Comparison of ENCODE assay signal across 8 cellular contexts in the genomic region with DNA sequence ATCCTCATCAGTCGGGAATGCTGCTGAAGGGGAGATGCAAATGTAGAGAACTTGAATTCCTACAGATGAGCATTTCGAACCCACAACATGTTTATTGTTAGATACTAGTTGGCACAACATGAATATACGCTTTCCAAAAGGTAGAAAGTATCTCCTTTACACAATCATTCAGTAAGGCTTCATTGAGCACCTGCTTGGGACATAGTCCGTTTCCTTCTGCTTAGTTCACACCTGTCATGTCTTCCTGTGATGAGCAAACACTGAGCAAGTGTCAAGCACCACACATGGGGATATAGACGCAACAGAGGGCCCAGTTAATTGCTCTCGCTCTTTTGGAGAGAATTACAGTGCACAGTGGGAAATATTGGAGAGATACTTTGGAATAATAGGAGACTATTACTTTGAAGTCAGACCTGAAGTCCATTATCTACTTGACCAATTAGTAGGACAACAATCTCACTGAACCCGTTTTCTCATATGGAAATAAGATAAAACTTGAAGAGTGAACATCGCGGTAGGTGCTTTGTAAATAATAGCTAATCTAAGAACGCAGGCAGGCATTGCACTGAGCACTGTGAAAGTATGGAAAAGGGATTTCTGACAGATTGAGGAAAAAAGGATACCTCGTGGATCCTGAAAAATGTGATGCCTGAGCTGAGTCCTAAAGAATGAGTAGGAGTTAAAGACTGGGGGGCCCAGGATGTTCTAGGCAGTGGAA. TPM values are rescaled to one million over a fixed set of nuclear protein-coding genes. Genes with fewer than 3 reads are reported as not detected.
DNase-seq lines count a peak whose midpoint lies in the region; TF ChIP-seq lines count a peak whose summit lies in the region.

No MANE protein-coding gene starts in this region.

- TF ChIP-seq CTCF in BE2C (IDR thresholded peaks at IDR 0.05; ENCODE audit: low read depth, low read length) (no peak), mammary epithelial cell (conservative IDR thresholded peaks at IDR 0.05 in 1 of 2, IDR thresholded peaks at IDR 0.05 in 1 of 2; ENCODE audit: extremely low read depth in 1 of 2, insufficient read depth in 1 of 2, low read depth in 1 of 2, low read length in 2 of 2) (no peak), GM10248 (IDR thresholded peaks at IDR 0.05; ENCODE audit: control extremely low read depth, extremely low read depth, low read depth, missing control alignments) (no peak)

- POLR2A ChIA-PET in GM10248 (lab: Yijun Ruan, JAX): interaction anchor here (0.5 to 0.7 kb wide), 2 partner anchors 23 to 309 kb away, joined by 3 read pairs; no protein-coding TSS in a partner anchor

- no peaks in the 10 kb centered on the region for H4K20me1 ChIP-seq in mammary epithelial cell (ENCODE audit: insufficient read depth, low read length)

- 66% methylated on average over 11 of the region's 11 CpGs for WGBS in mammary epithelial cell (ENCODE audit: low coverage, missing lambda C conversion rate)

- H3K36me3 ChIP-seq in BE2C (peaks cover 9% of the 10 kb centered on the region), mammary epithelial cell (ENCODE audit: insufficient read depth, low read length) (no peaks in the 10 kb centered on the region), mucosa of stomach (ENCODE audit: control insufficient read depth, insufficient read depth, low read length) (no peaks in the 10 kb centered on the region)

- BruUV-seq in mammary epithelial cell (replicated peaks; lab: Mats Ljungman, UMichigan): no TSS peak

- peaks cover 67% of the 10 kb centered on the region for H3K79me2 ChIP-seq in mammary epithelial cell (ENCODE audit: insufficient read depth, low read length)

- H3K4me1 ChIP-seq in BE2C (no peaks in the 10 kb centered on the region; the same call in none of the 2 replicates), mammary epithelial cell (ENCODE audit: insufficient read depth, low read length) (peaks cover 16% of the 10 kb centered on the region), mucosa of stomach (ENCODE audit: control insufficient read depth, insufficient read depth, low read length) (peaks cover 12% of the 10 kb centered on the region)

- H3K4me2 ChIP-seq in mammary epithelial cell (ENCODE audit: insufficient read depth, low read depth, low read length): peak overlapping the region; percentile 84

- H3K9me3 ChIP-seq in BE2C (no peaks in the 10 kb centered on the region), mammary epithelial cell (replicated peaks; ENCODE audit: insufficient read depth, low read length) (no peaks in the 10 kb centered on the region), mucosa of stomach (ENCODE audit: control insufficient read depth, low read length) (no peaks in the 10 kb centered on the region)

- DNase-seq in BE2C: no peak
- DNase-seq in Jurkat, Clone E6-1 (ENCODE audit: low read depth, low spot score): no peak
- no peak for DNase-seq in mammary epithelial cell
- no peak for DNase-seq in GM10248 (ENCODE audit: extremely low spot score)
- DNase-seq in HPDE6-E6E7 (ENCODE audit: extremely low spot score): no peak
- DNase-seq in A172 (ENCODE audit: low spot score): no peak
- DNase-seq in Ammon's horn (ENCODE audit: low spot score): no peak

- peak overlapping the region; percentile 74 for H3K27ac ChIP-seq in mammary epithelial cell (ENCODE audit: insufficient read depth, low read depth, low read length)

- intact Hi-C loops in mammary epithelial cell (cut with micrococcal nuclease): loop anchor here (10.0 kb wide), 1 partner anchor 420 kb away; the partner anchor contains the start of gene MBOAT2

- dilution Hi-C loops in mammary epithelial cell (cut with HindIII; ENCODE audit: low sequenced_read_pairs): loop anchor here (5.0 kb wide), 1 partner anchor 48 kb away; the partner anchor contains the start of gene IAH1

- peak overlapping the region; percentile 95 for H2AFZ ChIP-seq in mammary epithelial cell (ENCODE audit: low read depth, low read length)

- peak overlapping the region; percentile 98 for H3K4me3 ChIP-seq in BE2C (ENCODE audit: low read depth, low read length)
- H3K4me3 ChIP-seq in Jurkat, Clone E6-1 (ENCODE audit: low read length): peak overlapping the region; percentile 97
- H3K4me3 ChIP-seq in mammary epithelial cell (replicated peaks in 1 of 3; ENCODE audit: insufficient read depth in 1 of 3, low read depth in 2 of 3, low read length in 3 of 3): peak overlapping the region; percentile 70 to 92 (median 90)
- H3K4me3 ChIP-seq in mucosa of stomach (ENCODE audit: low read length): peak overlapping the region; percentile 94

- CTCF ChIA-PET in mammary epithelial cell (lab: Charles Lee; ENCODE audit: low non-redundant PET) (no interaction called here), GM10248 (lab: Yijun Ruan, JAX) (interaction anchor here (1.5 kb wide), 1 partner anchor 10 kb away, joined by 4 read pairs; no protein-coding TSS in a partner anchor)

- H3K9ac ChIP-seq in mammary epithelial cell (ENCODE audit: insufficient read depth, low read length) (peak overlapping the region; percentile 90), mucosa of stomach (ENCODE audit: low read length) (peak overlapping the region; percentile 93)

- in situ Hi-C loops in mammary epithelial cell (cut with MboI; ENCODE audit: low sequenced_read_pairs in 2 of 2): no loop called here

- H3K27me3 ChIP-seq in BE2C: no peaks in the 10 kb centered on the region
- no peaks in the 10 kb centered on the region for H3K27me3 ChIP-seq in mammary epithelial cell (ENCODE audit: insufficient read depth, low read length)
- no peaks in the 10 kb centered on the region for H3K27me3 ChIP-seq in mucosa of stomach (ENCODE audit: control insufficient read depth, insufficient read depth, low read length)

RNA-seq across cellular contexts. Expression of gene CPSF3, which starts 1.2 kb away (rescaled TPM):
- 47.9 TPM for polyA plus RNA-seq in BE2C (2012; ENCODE audit: insufficient read depth, insufficient read length, low read depth)
- 124 TPM for polyA plus RNA-seq in Jurkat, Clone E6-1 (2012; ENCODE audit: insufficient read depth, insufficient read length)
- total RNA-seq in mammary epithelial cell: 10 to 100 TPM; 38.8 to 40.7 TPM
- polyA plus RNA-seq in mammary epithelial cell: 31.9 TPM
- polyA minus RNA-seq in mammary epithelial cell: 51.6 TPM
- total RNA-seq in A172 (2014; rRNA removed; shearing (Covaris generic)): 104 and 112 TPM in 2 replicates

RNA-seq across cellular contexts. Expression of gene ITGB1BP1, which starts 1.3 kb away (rescaled TPM):
- 58.2 TPM for polyA plus RNA-seq in BE2C (2012; ENCODE audit: insufficient read depth, insufficient read length, low read depth)
- polyA plus RNA-seq in Jurkat, Clone E6-1 (2012; ENCODE audit: insufficient read depth, insufficient read length): 104 TPM
- total RNA-seq in mammary epithelial cell: 100 to 1,000 TPM in 1 of 2 donors, 10 to 100 TPM in 1; 20.3 to 155 TPM
- 58.1 TPM for polyA plus RNA-seq in mammary epithelial cell
- 37.6 TPM for polyA minus RNA-seq in mammary epithelial cell
- total RNA-seq in A172 (2014; rRNA removed; shearing (Covaris generic)): 93.1 and 115 TPM in 2 replicates

RNA-seq across cellular contexts. Expression of gene IAH1, which starts 49.7 kb away (rescaled TPM):
- 30.5 TPM for polyA plus RNA-seq in BE2C (2012; ENCODE audit: insufficient read depth, insufficient read length, low read depth)
- polyA plus RNA-seq in Jurkat, Clone E6-1 (2012; ENCODE audit: insufficient read depth, insufficient read length): 82.4 TPM
- total RNA-seq in mammary epithelial cell: 10 to 100 TPM; 26.3 to 53.1 TPM
- polyA plus RNA-seq in mammary epithelial cell: 57.0 TPM
- polyA minus RNA-seq in mammary epithelial cell: 63.5 TPM
- total RNA-seq in A172 (2014; rRNA removed; shearing (Covaris generic)): 23.4 and 36.0 TPM in 2 replicates
